ENCODE assay signal across 1 cellular context in the genomic region with DNA sequence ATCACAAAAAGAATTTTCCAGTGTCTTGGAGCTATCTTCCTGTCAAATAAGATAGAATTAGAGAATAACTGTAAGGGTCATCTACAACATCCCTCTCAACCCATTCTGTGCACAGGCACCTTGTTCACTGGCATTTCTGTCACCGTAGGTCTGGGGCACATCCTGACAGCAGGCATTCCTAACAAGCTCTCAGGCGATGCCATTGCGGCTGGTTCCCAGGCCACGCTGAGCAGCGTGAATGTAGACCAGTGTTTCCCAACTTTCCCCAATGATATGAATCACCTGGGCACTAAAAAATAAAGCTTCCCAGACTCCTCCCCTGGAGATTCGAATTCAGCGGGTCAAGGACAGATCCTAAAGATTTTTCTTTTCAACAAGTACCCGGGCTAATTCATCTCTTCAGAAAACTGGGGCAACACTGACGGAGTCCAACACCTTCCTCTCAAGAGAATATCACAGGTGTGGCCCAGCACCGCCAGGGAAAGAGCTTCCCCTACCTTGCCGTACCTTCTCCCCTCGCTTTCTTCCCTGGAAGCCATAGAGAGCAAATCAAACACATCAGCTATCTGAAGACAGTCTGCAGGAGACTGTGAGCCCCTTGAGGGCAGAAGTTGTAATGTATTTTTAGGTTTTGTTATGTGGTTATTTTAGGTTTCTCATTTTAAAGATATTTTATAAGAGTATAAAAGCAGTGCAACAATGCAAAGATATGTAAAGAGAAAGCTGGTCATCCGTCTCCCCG.
TF ChIP-seq lines count a peak whose summit lies in the region.

No MANE protein-coding gene starts in this region.

TF ChIP-seq in IMR-90, 13 proteins besides CTCF, POLR2A, EP300 and RAD21:
- TF ChIP-seq CHD1 (IDR thresholded peaks at IDR 0.05; ENCODE audit: low read depth, low read length) (no peak), RFX5 (IDR thresholded peaks at IDR 0.05; ENCODE audit: low read depth, low read length) (no peak), MXI1 (IDR thresholded peaks at IDR 0.05; ENCODE audit: borderline replicate concordance, low read depth, low read length) (no peak), BHLHE40 (IDR thresholded peaks at IDR 0.05; ENCODE audit: low read depth, low read length) (no peak), FOS (IDR thresholded peaks at IDR 0.05; ENCODE audit: low read depth, low read length) (no peak), NFE2L2 (IDR thresholded peaks at IDR 0.05; ENCODE audit: low read depth, low read length) (no peak), MAFK (IDR thresholded peaks at IDR 0.05; ENCODE audit: low read depth, low read length) (no peak), SMC3 (IDR thresholded peaks at IDR 0.05; ENCODE audit: low read depth, low read length) (no peak), RCOR1 (IDR thresholded peaks at IDR 0.05; ENCODE audit: insufficient replicate concordance, low read length) (no peak), MAZ (IDR thresholded peaks at IDR 0.05; ENCODE audit: borderline replicate concordance, low read depth, low read length) (no peak)
- TF ChIP-seq, protein P1, sequence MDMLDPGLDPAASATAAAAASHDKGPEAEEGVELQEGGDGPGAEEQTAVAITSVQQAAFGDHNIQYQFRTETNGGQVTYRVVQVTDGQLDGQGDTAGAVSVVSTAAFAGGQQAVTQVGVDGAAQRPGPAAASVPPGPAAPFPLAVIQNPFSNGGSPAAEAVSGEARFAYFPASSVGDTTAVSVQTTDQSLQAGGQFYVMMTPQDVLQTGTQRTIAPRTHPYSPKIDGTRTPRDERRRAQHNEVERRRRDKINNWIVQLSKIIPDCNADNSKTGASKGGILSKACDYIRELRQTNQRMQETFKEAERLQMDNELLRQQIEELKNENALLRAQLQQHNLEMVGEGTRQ (IDR thresholded peaks at IDR 0.05; ENCODE audit: low read depth, low read length): no peak
- TF ChIP-seq, protein P2, sequence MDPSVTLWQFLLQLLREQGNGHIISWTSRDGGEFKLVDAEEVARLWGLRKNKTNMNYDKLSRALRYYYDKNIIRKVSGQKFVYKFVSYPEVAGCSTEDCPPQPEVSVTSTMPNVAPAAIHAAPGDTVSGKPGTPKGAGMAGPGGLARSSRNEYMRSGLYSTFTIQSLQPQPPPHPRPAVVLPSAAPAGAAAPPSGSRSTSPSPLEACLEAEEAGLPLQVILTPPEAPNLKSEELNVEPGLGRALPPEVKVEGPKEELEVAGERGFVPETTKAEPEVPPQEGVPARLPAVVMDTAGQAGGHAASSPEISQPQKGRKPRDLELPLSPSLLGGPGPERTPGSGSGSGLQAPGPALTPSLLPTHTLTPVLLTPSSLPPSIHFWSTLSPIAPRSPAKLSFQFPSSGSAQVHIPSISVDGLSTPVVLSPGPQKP (IDR thresholded peaks at IDR 0.05; ENCODE audit: borderline replicate concordance, low read depth, low read length): no peak
